9 cellular contexts compared by ENCODE assay signal in genomic region chr12:53344487-53344823, GRCh38. TPM values are rescaled to one million over a fixed set of nuclear protein-coding genes. Genes with fewer than 3 reads are reported as not detected.
A peak's percentile ranks its signal among the peaks of the same experiment; 100 is the strongest.
DNase-seq lines count a peak whose midpoint lies in the region; ATAC-seq and TF ChIP-seq lines count a peak whose summit lies in the region.
"Had no signal": no experiment of that assay in that cellular context is flagged by ENCODE, and none has a peak within 500 bp of the region (broad histone marks: within the 10 kb centered on the region; RNA-seq: fewer than 3 reads in every experiment).

No MANE protein-coding gene starts in this region.

- peak overlapping the region; percentile 55 for H3K4me3 Mint-ChIP-seq in chondrocyte (ENCODE audit: unreplicated experiment)
- H3K4me3 Mint-ChIP-seq in natural killer cell treated with Interleukin-12 subunit alpha and Interleukin-12 subunit beta and Interleukin-15 and Interleukin-18, amount 100 ng/mL, for 72 hours, result peak overlapping the region; percentile 35

- no peaks in the 10 kb centered on the region for H3K9me3 ChIP-seq in HUES6 (ENCODE audit: control insufficient read depth, insufficient read depth, low read depth, low read length)

- DNase-seq in chondrocyte (ENCODE audit: low spot score), result no peak
- no peak for DNase-seq in natural killer cell treated with Interleukin-12 subunit alpha and Interleukin-12 subunit beta and Interleukin-15 and Interleukin-18, amount 100 ng/mL, for 72 hours (ENCODE audit: low spot score)
- no peak for DNase-seq in cerebellar nuclear complex (lab: John Stamatoyannopoulos, UW)
- no peak for DNase-seq in DMS114 treated with DMSO at 0.1 percent for 48 hours (lab: John Stamatoyannopoulos, UW; ENCODE audit: unreplicated experiment)
- DNase-seq in NCI-H446 (lab: John Stamatoyannopoulos, UW), result no peak

- TF ChIP-seq CTCF in chondrocyte (IDR thresholded peaks at IDR 0.05), result no peak

- H2AFZ ChIP-seq in ACC112 (ENCODE audit: low read length, unreplicated experiment), result peak overlapping the region; percentile 77

- H3K4me1 ChIP-seq in ACC112 (ENCODE audit: control insufficient read depth, insufficient read depth, low read length, unreplicated experiment) (peaks cover 11% of the 10 kb centered on the region), HUES6 (ENCODE audit: control insufficient read depth, insufficient read depth, low read length) (peaks cover 16% of the 10 kb centered on the region)

- no peak overlapping the region for H3K27ac Mint-ChIP-seq in chondrocyte (ENCODE audit: unreplicated experiment)
- H3K27ac Mint-ChIP-seq in natural killer cell treated with Interleukin-12 subunit alpha and Interleukin-12 subunit beta and Interleukin-15 and Interleukin-18, amount 100 ng/mL, for 72 hours, result peak overlapping the region in 1 of 2 donors; percentile 64

- peaks cover 7% of the 10 kb centered on the region for H3K27me3 Mint-ChIP-seq in chondrocyte (ENCODE audit: low read depth)
- H3K27me3 Mint-ChIP-seq in natural killer cell treated with Interleukin-12 subunit alpha and Interleukin-12 subunit beta and Interleukin-15 and Interleukin-18, amount 100 ng/mL, for 72 hours, result peaks cover 3 to 8% of the 10 kb centered on the region in 2 donors

- H3K9me3 Mint-ChIP-seq in chondrocyte (ENCODE audit: low read depth), result no peaks in the 10 kb centered on the region
- no peaks in the 10 kb centered on the region for H3K9me3 Mint-ChIP-seq in natural killer cell treated with Interleukin-12 subunit alpha and Interleukin-12 subunit beta and Interleukin-15 and Interleukin-18, amount 100 ng/mL, for 72 hours

- ATAC-seq in natural killer cell treated with Interleukin-12 subunit alpha and Interleukin-12 subunit beta and Interleukin-15 and Interleukin-18, amount 100 ng/mL, for 72 hours, result no peak
- no peak for ATAC-seq in GM18511 (IDR thresholded peaks at IDR 0.05; ENCODE audit: unreplicated experiment)

- H3K27me3 ChIP-seq in ACC112 (ENCODE audit: insufficient read depth, low read length) (peaks cover 6% of the 10 kb centered on the region), HUES6 (ENCODE audit: control insufficient read depth, insufficient read depth, low read length) (peaks cover 11% of the 10 kb centered on the region; the same call in 1 of the 2 replicates)

- H3K79me2 ChIP-seq in ACC112 (ENCODE audit: control insufficient read depth, insufficient read depth, low read length, unreplicated experiment), result no peaks in the 10 kb centered on the region

- peaks cover 16% of the 10 kb centered on the region for H3K4me1 Mint-ChIP-seq in chondrocyte (ENCODE audit: low read depth)
- H3K4me1 Mint-ChIP-seq in natural killer cell treated with Interleukin-12 subunit alpha and Interleukin-12 subunit beta and Interleukin-15 and Interleukin-18, amount 100 ng/mL, for 72 hours (ENCODE audit: low read depth in 2 of 2), result peaks cover 12 to 18% of the 10 kb centered on the region in 2 donors

- no peaks in the 10 kb centered on the region for H3K36me3 Mint-ChIP-seq in chondrocyte (ENCODE audit: low read depth)
- H3K36me3 Mint-ChIP-seq in natural killer cell treated with Interleukin-12 subunit alpha and Interleukin-12 subunit beta and Interleukin-15 and Interleukin-18, amount 100 ng/mL, for 72 hours, result no peaks in the 10 kb centered on the region

- no peaks in the 10 kb centered on the region for H3K36me3 ChIP-seq in ACC112 (ENCODE audit: insufficient read depth, low read length)
- no peaks in the 10 kb centered on the region for H3K36me3 ChIP-seq in HUES6 (ENCODE audit: control insufficient read depth, insufficient read depth, low read length)

- H3K9ac ChIP-seq in HUES6 (ENCODE audit: low read length), result peak overlapping the region; percentile 50

- H3K27ac ChIP-seq in ACC112 (ENCODE audit: low read depth, low read length) (no peak overlapping the region), HUES6 (ENCODE audit: low read depth, low read length) (no peak overlapping the region)

- H3K4me3 ChIP-seq in ACC112 (ENCODE audit: low read depth, low read length) (peak overlapping the region; percentile 72), HUES6 (ENCODE audit: low read depth, low read length) (peak overlapping the region; percentile 71)

RNA-seq across cellular contexts. Expression of gene SP7, which starts 8.3 kb away (rescaled TPM):
- total RNA-seq in chondrocyte, result not detected in 3 replicates
- not detected for total RNA-seq in natural killer cell treated with Interleukin-12 subunit alpha and Interleukin-12 subunit beta and Interleukin-15 and Interleukin-18, amount 100 ng/mL, for 72 hours
- total RNA-seq: M059J had no signal

RNA-seq across cellular contexts. Expression of gene AAAS, which starts 23.0 kb away (rescaled TPM):
- 48.6 to 71.1 TPM (median 52.8 TPM) in 3 replicates for total RNA-seq in chondrocyte
- 10 to 100 TPM; 56.7 to 96.2 TPM for total RNA-seq in natural killer cell treated with Interleukin-12 subunit alpha and Interleukin-12 subunit beta and Interleukin-15 and Interleukin-18, amount 100 ng/mL, for 72 hours

RNA-seq across cellular contexts. Expression of gene SP1, which starts 35.5 kb away (rescaled TPM):
- total RNA-seq in chondrocyte, result 57.1 to 59.7 TPM (median 59.0 TPM) in 3 replicates
- total RNA-seq in natural killer cell treated with Interleukin-12 subunit alpha and Interleukin-12 subunit beta and Interleukin-15 and Interleukin-18, amount 100 ng/mL, for 72 hours, result 10 to 100 TPM; 56.8 to 68.1 TPM

RNA-seq across cellular contexts. Expression of gene MYG1, which starts 45.0 kb away (rescaled TPM):
- total RNA-seq in chondrocyte, result 44.1 to 47.0 TPM (median 47.0 TPM) in 3 replicates
- total RNA-seq in natural killer cell treated with Interleukin-12 subunit alpha and Interleukin-12 subunit beta and Interleukin-15 and Interleukin-18, amount 100 ng/mL, for 72 hours, result 10 to 100 TPM; 55.8 to 72.9 TPM

RNA-seq across cellular contexts. Expression of gene PFDN5, which starts 49.1 kb away (rescaled TPM):
- 266 to 309 TPM (median 274 TPM) in 3 replicates for total RNA-seq in chondrocyte
- total RNA-seq in natural killer cell treated with Interleukin-12 subunit alpha and Interleukin-12 subunit beta and Interleukin-15 and Interleukin-18, amount 100 ng/mL, for 72 hours, result 100 to 1,000 TPM; 199 to 233 TPM
